1 cellular context compared by ENCODE assay signal in genomic region chr2:3296182-3296972, GRCh38.
TF ChIP-seq lines count a peak whose summit lies in the region.

No MANE protein-coding gene starts in this region.

TF ChIP-seq in HepG2, 621 proteins besides CTCF, POLR2A, EP300 and RAD21:
- no peak for TF ChIP-seq ZNF33A (CRISPR knock-in tag; IDR thresholded peaks at IDR 0.05; ENCODE audit: borderline replicate concordance)
- no peak for TF ChIP-seq TOPORS (CRISPR knock-in tag; IDR thresholded peaks at IDR 0.05)
- no peak for TF ChIP-seq ZNF432 (CRISPR knock-in tag; IDR thresholded peaks at IDR 0.05; ENCODE audit: borderline replicate concordance)
- TF ChIP-seq, protein P1, sequence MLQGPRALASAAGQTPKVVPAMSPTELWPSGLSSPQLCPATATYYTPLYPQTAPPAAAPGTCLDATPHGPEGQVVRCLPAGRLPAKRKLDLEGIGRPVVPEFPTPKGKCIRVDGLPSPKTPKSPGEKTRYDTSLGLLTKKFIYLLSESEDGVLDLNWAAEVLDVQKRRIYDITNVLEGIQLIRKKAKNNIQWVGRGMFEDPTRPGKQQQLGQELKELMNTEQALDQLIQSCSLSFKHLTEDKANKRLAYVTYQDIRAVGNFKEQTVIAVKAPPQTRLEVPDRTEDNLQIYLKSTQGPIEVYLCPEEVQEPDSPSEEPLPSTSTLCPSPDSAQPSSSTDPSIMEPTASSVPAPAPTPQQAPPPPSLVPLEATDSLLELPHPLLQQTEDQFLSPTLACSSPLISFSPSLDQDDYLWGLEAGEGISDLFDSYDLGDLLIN (CRISPR knock-in tag; IDR thresholded peaks at IDR 0.05; ENCODE audit: borderline replicate concordance): no peak
- TF ChIP-seq, protein P2, sequence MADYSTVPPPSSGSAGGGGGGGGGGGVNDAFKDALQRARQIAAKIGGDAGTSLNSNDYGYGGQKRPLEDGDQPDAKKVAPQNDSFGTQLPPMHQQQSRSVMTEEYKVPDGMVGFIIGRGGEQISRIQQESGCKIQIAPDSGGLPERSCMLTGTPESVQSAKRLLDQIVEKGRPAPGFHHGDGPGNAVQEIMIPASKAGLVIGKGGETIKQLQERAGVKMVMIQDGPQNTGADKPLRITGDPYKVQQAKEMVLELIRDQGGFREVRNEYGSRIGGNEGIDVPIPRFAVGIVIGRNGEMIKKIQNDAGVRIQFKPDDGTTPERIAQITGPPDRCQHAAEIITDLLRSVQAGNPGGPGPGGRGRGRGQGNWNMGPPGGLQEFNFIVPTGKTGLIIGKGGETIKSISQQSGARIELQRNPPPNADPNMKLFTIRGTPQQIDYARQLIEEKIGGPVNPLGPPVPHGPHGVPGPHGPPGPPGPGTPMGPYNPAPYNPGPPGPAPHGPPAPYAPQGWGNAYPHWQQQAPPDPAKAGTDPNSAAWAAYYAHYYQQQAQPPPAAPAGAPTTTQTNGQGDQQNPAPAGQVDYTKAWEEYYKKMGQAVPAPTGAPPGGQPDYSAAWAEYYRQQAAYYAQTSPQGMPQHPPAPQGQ (CRISPR knock-in tag; IDR thresholded peaks at IDR 0.05; ENCODE audit: borderline replicate concordance): no peak
- TF ChIP-seq, protein P3, sequence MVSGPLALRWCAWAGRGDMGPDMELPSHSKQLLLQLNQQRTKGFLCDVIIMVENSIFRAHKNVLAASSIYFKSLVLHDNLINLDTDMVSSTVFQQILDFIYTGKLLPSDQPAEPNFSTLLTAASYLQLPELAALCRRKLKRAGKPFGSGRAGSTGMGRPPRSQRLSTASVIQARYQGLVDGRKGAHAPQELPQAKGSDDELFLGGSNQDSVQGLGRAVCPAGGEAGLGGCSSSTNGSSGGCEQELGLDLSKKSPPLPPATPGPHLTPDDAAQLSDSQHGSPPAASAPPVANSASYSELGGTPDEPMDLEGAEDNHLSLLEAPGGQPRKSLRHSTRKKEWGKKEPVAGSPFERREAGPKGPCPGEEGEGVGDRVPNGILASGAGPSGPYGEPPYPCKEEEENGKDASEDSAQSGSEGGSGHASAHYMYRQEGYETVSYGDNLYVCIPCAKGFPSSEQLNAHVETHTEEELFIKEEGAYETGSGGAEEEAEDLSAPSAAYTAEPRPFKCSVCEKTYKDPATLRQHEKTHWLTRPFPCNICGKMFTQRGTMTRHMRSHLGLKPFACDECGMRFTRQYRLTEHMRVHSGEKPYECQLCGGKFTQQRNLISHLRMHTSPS (CRISPR knock-in tag; IDR thresholded peaks at IDR 0.05; ENCODE audit: low read depth): no peak
- TF ChIP-seq ZNF775 (CRISPR knock-in tag; IDR thresholded peaks at IDR 0.05; ENCODE audit: borderline replicate concordance): no peak
- no peak for TF ChIP-seq SP140L (CRISPR knock-in tag; IDR thresholded peaks at IDR 0.05; ENCODE audit: borderline replicate concordance)
- TF ChIP-seq MAX (IDR thresholded peaks at IDR 0.05): no peak
- no peak for TF ChIP-seq CBX5 (CRISPR knock-in tag; IDR thresholded peaks at IDR 0.05; ENCODE audit: borderline replicate concordance)
- TF ChIP-seq TAF1 (CRISPR knock-in tag; IDR thresholded peaks at IDR 0.05): no peak
- no peak for TF ChIP-seq YEATS2 (CRISPR knock-in tag; IDR thresholded peaks at IDR 0.05; ENCODE audit: borderline replicate concordance)
- no peak for TF ChIP-seq RBFOX2 (IDR thresholded peaks at IDR 0.05; ENCODE audit: low read depth, low read length)
- TF ChIP-seq ZNF883 (CRISPR knock-in tag; IDR thresholded peaks at IDR 0.05; ENCODE audit: not compliant biosample characterization): no peak
- TF ChIP-seq SALL2 (CRISPR knock-in tag; IDR thresholded peaks at IDR 0.05): no peak
- no peak for TF ChIP-seq ZKSCAN8 (CRISPR knock-in tag; IDR thresholded peaks at IDR 0.05; ENCODE audit: borderline replicate concordance)
- no peak for TF ChIP-seq ZNF530 (CRISPR knock-in tag; IDR thresholded peaks at IDR 0.05; ENCODE audit: low read depth)
- TF ChIP-seq GPN1 (CRISPR knock-in tag; IDR thresholded peaks at IDR 0.05; ENCODE audit: borderline replicate concordance): no peak
TF ChIP-seq in HepG2: peak in this region for 0.
